ENCODE assay signal across 13 cellular contexts in genomic region chr5:149140197-149141002, GRCh38. TPM values are rescaled to one million over a fixed set of nuclear protein-coding genes. Genes with fewer than 3 reads are reported as not detected.
A peak's percentile ranks its signal among the peaks of the same experiment; 100 is the strongest.
DNase-seq lines count a peak whose midpoint lies in the region; ATAC-seq, FAIRE-seq and TF ChIP-seq lines count a peak whose summit lies in the region.
"Had no signal": no experiment of that assay in that cellular context is flagged by ENCODE, and none has a peak within 500 bp of the region (broad histone marks: within the 10 kb centered on the region; RNA-seq: fewer than 3 reads in every experiment).

No MANE protein-coding gene starts in this region.

- CTCF ChIA-PET in PC-3 (lab: Charles Lee) = interaction anchor here (0.9 to 3.7 kb wide), 3 partner anchors 10 to 88 kb away, joined by 3 to 36 read pairs (median 8); no protein-coding TSS in a partner anchor

- H3K27ac ChIP-seq in PC-3 (ENCODE audit: low read length) (peak overlapping the region; percentile 75), esophagus (ENCODE audit: low read depth in 2 of 2, low read length in 1 of 2) (peak overlapping the region; percentile 68 to 90)

- no peak for DNase-seq in T-helper 2 cell treated with Interferon-gamma antibody and Interleukin-4, amounts not matched to agents 5 μg/mL and 100 μg/mL, for 36 hours (ENCODE audit: low spot score)
- DNase-seq in T-helper 2 cell (no peak), PC-3 (peak; percentile 88), osteocyte (ENCODE audit: extremely low spot score, unreplicated experiment) (no peak), frontal cortex (ENCODE audit: low spot score in 2 of 2) (no peak), cerebellar nuclear complex (lab: John Stamatoyannopoulos, UW) (no peak), cortex of kidney (lab: John Stamatoyannopoulos, UW) (no peak)

- FAIRE-seq in frontal cortex (lab: Jason Lieb, UNC) = no peak
- FAIRE-seq: A549 had no signal

- TF ChIP-seq CTCF in PC-3 (conservative IDR thresholded peaks at IDR 0.05; ENCODE audit: low read depth, low read length) (no peak), osteocyte (IDR thresholded peaks at IDR 0.05) (no peak)

- H3K27me3 ChIP-seq in PC-3 (ENCODE audit: low read length) (no peaks in the 10 kb centered on the region), esophagus (ENCODE audit: control insufficient read depth in 1 of 2, insufficient read depth in 2 of 2, low read length in 2 of 2) (no peaks in the 10 kb centered on the region)
- H3K27me3 ChIP-seq: Peyer's patch had no signal

- H3K4me3 ChIP-seq in PC-3 (ENCODE audit: low read length) (no peak overlapping the region), esophagus (ENCODE audit: low read depth in 1 of 2, low read length in 2 of 2) (no peak overlapping the region)

- no peaks in the 10 kb centered on the region for H4K20me1 ChIP-seq in PC-3 (ENCODE audit: low read length)

- POLR2A ChIA-PET in PC-3 (lab: Charles Lee; ENCODE audit: unreplicated experiment) = no interaction called here

- peaks cover 38% of the 10 kb centered on the region for H3K27me3 Mint-ChIP-seq in T-helper 2 cell treated with Interferon-gamma antibody and Interleukin-4, amounts not matched to agents 5 μg/mL and 100 μg/mL, for 36 hours (ENCODE audit: low read depth)
- no peaks in the 10 kb centered on the region for H3K27me3 Mint-ChIP-seq in osteocyte (ENCODE audit: unreplicated experiment)

- no TSS peak for BruUV-seq in PC-3 (replicated peaks; lab: Mats Ljungman, UMichigan)

- H3K27ac Mint-ChIP-seq in T-helper 2 cell treated with Interferon-gamma antibody and Interleukin-4, amounts not matched to agents 5 μg/mL and 100 μg/mL, for 36 hours = no peak overlapping the region
- H3K27ac Mint-ChIP-seq in osteocyte (ENCODE audit: unreplicated experiment) = no peak overlapping the region
- H3K27ac Mint-ChIP-seq: activated naive CD8-positive, alpha-beta T cell treated with anti-CD3 and anti-CD28 coated beads, Interleukin-2, amount 10 ng/mL, durations not matched to agents 7 days and 5 days had no signal

- no peaks in the 10 kb centered on the region for H3K9me2 ChIP-seq in PC-3 (replicated peaks; ENCODE audit: low read length)

- peaks cover 38% of the 10 kb centered on the region for H3K79me2 ChIP-seq in PC-3 (ENCODE audit: low read length)

- 76 to 77% methylated on average over 11 of the region's 11 CpGs for WGBS in esophagus, 2 donors

- H3K36me3 ChIP-seq in PC-3 (ENCODE audit: low read depth, low read length) (no peaks in the 10 kb centered on the region), esophagus (ENCODE audit: control insufficient read depth in 2 of 2, insufficient read depth in 2 of 2, low read length in 1 of 2) (no peaks in the 10 kb centered on the region)
- H3K36me3 ChIP-seq: Peyer's patch, spleen, transverse colon had no signal

- H3K9ac ChIP-seq in PC-3 (ENCODE audit: low read length) = peak overlapping the region; percentile 71

- no peaks in the 10 kb centered on the region for H3K36me3 Mint-ChIP-seq in T-helper 2 cell treated with Interferon-gamma antibody and Interleukin-4, amounts not matched to agents 5 μg/mL and 100 μg/mL, for 36 hours (ENCODE audit: low read depth)
- H3K36me3 Mint-ChIP-seq in osteocyte (ENCODE audit: unreplicated experiment) = no peaks in the 10 kb centered on the region
- H3K36me3 Mint-ChIP-seq: activated naive CD8-positive, alpha-beta T cell treated with anti-CD3 and anti-CD28 coated beads, Interleukin-2, amount 10 ng/mL, durations not matched to agents 7 days and 5 days had no signal

- peak overlapping the region; percentile 6 for H3K4me3 Mint-ChIP-seq in T-helper 2 cell treated with Interferon-gamma antibody and Interleukin-4, amounts not matched to agents 5 μg/mL and 100 μg/mL, for 36 hours
- peak overlapping the region; percentile 42 for H3K4me3 Mint-ChIP-seq in osteocyte (ENCODE audit: unreplicated experiment)
- H3K4me3 Mint-ChIP-seq: activated naive CD8-positive, alpha-beta T cell treated with anti-CD3 and anti-CD28 coated beads, Interleukin-2, amount 10 ng/mL, durations not matched to agents 7 days and 5 days had no signal

- H3K9me3 ChIP-seq in PC-3 (ENCODE audit: low read length) = no peaks in the 10 kb centered on the region
- no peaks in the 10 kb centered on the region for H3K9me3 ChIP-seq in esophagus (ENCODE audit: control insufficient read depth in 2 of 2, insufficient read depth in 1 of 2, low read depth in 1 of 2, low read length in 1 of 2)
- H3K9me3 ChIP-seq: A549, spleen, transverse colon had no signal

- no peaks in the 10 kb centered on the region for H3K9me3 Mint-ChIP-seq in T-helper 2 cell treated with Interferon-gamma antibody and Interleukin-4, amounts not matched to agents 5 μg/mL and 100 μg/mL, for 36 hours
- H3K9me3 Mint-ChIP-seq in osteocyte (ENCODE audit: unreplicated experiment) = no peaks in the 10 kb centered on the region
- H3K9me3 Mint-ChIP-seq: activated naive CD8-positive, alpha-beta T cell treated with anti-CD3 and anti-CD28 coated beads, Interleukin-2, amount 10 ng/mL, durations not matched to agents 7 days and 5 days had no signal

- peaks cover 11% of the 10 kb centered on the region for H3F3A ChIP-seq in PC-3 (ENCODE audit: low read length, unreplicated experiment)

- peak overlapping the region; percentile 86 for H2AFZ ChIP-seq in PC-3 (ENCODE audit: low read length)

- H3K4me2 ChIP-seq in PC-3 (ENCODE audit: low read length) = peak overlapping the region; percentile 3

- ATAC-seq in PC-3 = peak; percentile 5

- intact Hi-C loops in PC-3 (cut with micrococcal nuclease) = loop anchor here (1.0 to 5.0 kb wide), 5 partner anchors 10 to 207 kb away; partner anchors contain the start of gene GRPEL2

- peaks cover 4% of the 10 kb centered on the region for H3K4me1 Mint-ChIP-seq in T-helper 2 cell treated with Interferon-gamma antibody and Interleukin-4, amounts not matched to agents 5 μg/mL and 100 μg/mL, for 36 hours (ENCODE audit: low read depth)
- peaks cover 13% of the 10 kb centered on the region for H3K4me1 Mint-ChIP-seq in osteocyte (ENCODE audit: unreplicated experiment)

- H3K4me1 ChIP-seq in PC-3 (ENCODE audit: insufficient read depth, low read length) = peaks cover 59% of the 10 kb centered on the region
- peaks cover 0 to 3% of the 10 kb centered on the region in 2 donors for H3K4me1 ChIP-seq in esophagus (ENCODE audit: control insufficient read depth in 2 of 2, insufficient read depth in 2 of 2, low read length in 1 of 2)

RNA-seq across cellular contexts. Expression of gene ABLIM3, which starts 0.9 kb away (rescaled TPM):
- 43.6 and 48.0 TPM in 2 replicates for total RNA-seq in PC-3 (2014; rRNA removed)
- 10 to 100 TPM; 17.1 to 56.2 TPM for polyA plus RNA-seq in esophagus
- total RNA-seq in osteocyte = 0.64 and 0.99 TPM in 2 replicates
- total RNA-seq in frontal cortex = 10.6 TPM
- total RNA-seq: activated naive CD8-positive, alpha-beta T cell treated with anti-CD3 and anti-CD28 coated beads, Interleukin-2, amount 10 ng/mL, durations not matched to agents 7 days and 5 days had no signal
